Comparison of ENCODE assay signal across 28 cellular contexts in genomic region chr17:60989439-60989838, GRCh38.
"Had no signal": no experiment of that assay in that cellular context is flagged by ENCODE, and none has a peak within 500 bp of the region (broad histone marks: within the 10 kb centered on the region; RNA-seq: fewer than 3 reads in every experiment).

No MANE protein-coding gene starts in this region.

- ATAC-seq: activated CD4-positive, CD25-positive, alpha-beta regulatory T cell treated with anti-CD3 and anti-CD28 coated beads, Interleukin-2, amount 50 U/mL, for 24 hours; activated CD8-positive, alpha-beta memory T cell treated with anti-CD3 and anti-CD28 coated beads, Interleukin-2, amount 10 ng/mL, durations not matched to agents 7 days and 5 days; activated CD8-positive, alpha-beta T cell treated with anti-CD3 and anti-CD28 coated beads, Interleukin-2, amount 10 ng/mL, durations not matched to agents 7 days and 5 days; activated naive CD8-positive, alpha-beta T cell treated with anti-CD3 and anti-CD28 coated beads, Interleukin-2, amount 50 U/mL, for 24 hours; body of pancreas; effector memory CD8-positive, alpha-beta T cell; foreskin keratinocyte; gastrocnemius medialis; heart right ventricle had no signal

- DNase-seq: activated B cell treated with CpG ODN at 0.5 μM for 24 hours; activated CD4-positive, alpha-beta memory T cell treated with anti-CD3 and anti-CD28 coated beads for 36 hours; activated CD4-positive, alpha-beta T cell treated with anti-CD3 and anti-CD28 coated beads for 48 hours; activated CD8-positive, alpha-beta memory T cell treated with anti-CD3 and anti-CD28 coated beads, Interleukin-2, amount 10 ng/mL, durations not matched to agents 7 days and 5 days; activated CD8-positive, alpha-beta memory T cell treated with anti-CD3 and anti-CD28 coated beads, Interleukin-2, amount 50 U/mL, for 4 hours; activated CD8-positive, alpha-beta T cell treated with anti-CD3 and anti-CD28 coated beads, Interleukin-2, amount 10 ng/mL, durations not matched to agents 7 days and 5 days; activated effector memory CD4-positive, alpha-beta T cell treated with anti-CD3 and anti-CD28 coated beads, Interleukin-2, amount 50 U/mL, for 16 hours; activated naive CD4-positive, alpha-beta T cell treated with anti-CD3 and anti-CD28 coated beads for 36 hours; activated naive CD8-positive, alpha-beta T cell treated with anti-CD3 and anti-CD28 coated beads for 36 hours; activated naive CD8-positive, alpha-beta T cell treated with anti-CD3 and anti-CD28 coated beads, Interleukin-2, amount 50 U/mL, for 24 hours; activated T-cell treated with anti-CD3 and anti-CD28 coated beads, Interleukin-2, amount 50 U/mL, for 1 hour; activated T-cell treated with anti-CD3 and anti-CD28 coated beads, Interleukin-2, amount 50 U/mL, for 48 hours; adrenal gland; amygdala; aorta; body of pancreas; caudate nucleus; cortex of kidney; dermis blood vessel endothelial cell; effector CD4-positive, alpha-beta T cell; effector memory CD8-positive, alpha-beta T cell; erythroblast; foreskin keratinocyte; gastrocnemius medialis; heart right ventricle; T1000; WERI-Rb-1 had no signal
